ENCODE assay signal across 25 cellular contexts in genomic region chr20:57043669-57044268, GRCh38.
"Had no signal": no experiment of that assay in that cellular context is flagged by ENCODE, and none has a peak within 500 bp of the region (broad histone marks: within the 10 kb centered on the region; RNA-seq: fewer than 3 reads in every experiment).

No MANE protein-coding gene starts in this region.

- H3K4me1 ChIP-seq: body of pancreas, prostate gland had no signal

- H3K4me3 ChIP-seq: body of pancreas, cardiac muscle cell, heart left ventricle, lung, ovary, prostate gland, thoracic aorta had no signal

- H3K27ac ChIP-seq: body of pancreas, cardiac muscle cell, epithelial cell of prostate, heart left ventricle, neutrophil, ovary, prostate gland, thoracic aorta, WERI-Rb-1 had no signal

- DNase-seq: activated CD4-positive, alpha-beta T cell treated with anti-CD3 and anti-CD28 coated beads, Interleukin-2, amount 10 ng/mL, durations not matched to agents 7 days and 5 days; activated CD4-positive, CD25-positive, alpha-beta regulatory T cell treated with anti-CD3 and anti-CD28 coated beads, Interleukin-2, amount 50 U/mL, for 72 hours; activated CD8-positive, alpha-beta memory T cell treated with anti-CD3 and anti-CD28 coated beads, Interleukin-2, amount 10 ng/mL, durations not matched to agents 7 days and 5 days; activated CD8-positive, alpha-beta T cell treated with anti-CD3 and anti-CD28 coated beads for 36 hours; activated gamma-delta T cell; activated naive CD4-positive, alpha-beta T cell treated with anti-CD3 and anti-CD28 coated beads, Interleukin-2, amount 50 U/mL, for 16 hours; activated naive CD8-positive, alpha-beta T cell treated with anti-CD3 and anti-CD28 coated beads, Interleukin-2, amount 50 U/mL, for 24 hours; activated T-cell treated with anti-CD3 and anti-CD28 coated beads for 4 hours; body of pancreas; cortex of kidney; left colon; ovary; stimulated activated CD4-positive, alpha-beta T cell treated with anti-CD3 and anti-CD28 coated beads, Interleukin-2, amount 100 ng/mL, for 48 hours; stimulated activated CD8-positive, alpha-beta memory T cell treated with anti-CD3 and anti-CD28 coated beads, Interleukin-4, amount 100 ng/mL, for 48 hours; stimulated activated naive B cell treated with anti-CD40 and anti-IgM and Interleukin-4, amounts not matched to agents 10 μg/mL and 1 μg/mL and 100 μg/mL, for 72 hours; T-cell; WERI-Rb-1 had no signal

- H3K36me3 ChIP-seq: cardiac muscle cell, heart left ventricle, neutrophil, ovary, prostate gland, thoracic aorta, WERI-Rb-1 had no signal

- ATAC-seq: activated CD8-positive, alpha-beta memory T cell treated with anti-CD3 and anti-CD28 coated beads, Interleukin-2, amount 10 ng/mL, durations not matched to agents 7 days and 5 days; activated CD8-positive, alpha-beta T cell treated with anti-CD3 and anti-CD28 coated beads for 36 hours; activated naive CD8-positive, alpha-beta T cell treated with anti-CD3 and anti-CD28 coated beads, Interleukin-2, amount 50 U/mL, for 24 hours; body of pancreas; left colon; natural killer cell treated with Interleukin-12 subunit alpha and Interleukin-12 subunit beta and Interleukin-15 and Interleukin-18, amount 100 ng/mL, for 72 hours; stimulated activated naive B cell treated with anti-CD40 and anti-IgM and Interleukin-4, amounts not matched to agents 10 μg/mL and 1 μg/mL and 100 μg/mL, for 72 hours; T-cell had no signal

- H3K9me3 ChIP-seq: body of pancreas, heart left ventricle, neutrophil, ovary, prostate gland, thoracic aorta had no signal

- H3K27me3 ChIP-seq: body of pancreas, cardiac muscle cell, ovary had no signal
